10 cellular contexts compared by ENCODE assay signal in the genomic region with DNA sequence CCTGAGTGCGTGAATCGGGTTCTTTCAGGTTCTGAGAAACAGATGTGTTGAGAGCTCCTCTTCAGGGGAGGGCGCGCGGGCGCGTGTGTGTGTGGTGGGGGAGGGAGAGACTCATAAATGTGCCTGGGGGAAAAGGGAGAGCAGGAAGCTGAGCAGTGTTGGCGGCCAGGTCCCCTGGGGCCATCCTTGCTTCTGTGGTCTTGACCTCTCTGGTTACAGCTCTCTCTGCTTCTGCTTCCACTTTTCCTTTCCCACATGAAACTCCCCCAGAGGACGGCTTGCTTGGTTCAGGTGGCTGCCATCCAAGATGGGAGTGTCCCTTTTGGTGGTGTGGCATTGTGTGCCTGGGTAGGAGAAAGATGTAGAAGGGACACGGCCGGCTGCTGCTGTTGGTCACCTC. TPM values are rescaled to one million over a fixed set of nuclear protein-coding genes. Genes with fewer than 3 reads are reported as not detected.
DNase-seq lines count a peak whose midpoint lies in the region; ATAC-seq and TF ChIP-seq lines count a peak whose summit lies in the region.
"Had no signal": no experiment of that assay in that cellular context is flagged by ENCODE, and none has a peak within 500 bp of the region (broad histone marks: within the 10 kb centered on the region; RNA-seq: fewer than 3 reads in every experiment).

No MANE protein-coding gene starts in this region.

- H3K36me3 Mint-ChIP-seq in activated B cell treated with CpG ODN at 0.5 μM for 24 hours (ENCODE audit: low read depth) = peaks cover 61% of the 10 kb centered on the region
- peaks cover 22 to 23% of the 10 kb centered on the region in 2 donors for H3K36me3 Mint-ChIP-seq in naive B cell

- CTCF ChIA-PET in activated B cell treated with CpG ODN at 0.5 μM for 24 hours (lab: Charles Lee) = interaction anchor here (1.9 kb wide), 1 partner anchor 49 kb away, joined by 19 read pairs; no protein-coding TSS in a partner anchor

- peak overlapping the region; percentile 14 for H3K27ac Mint-ChIP-seq in activated B cell treated with CpG ODN at 0.5 μM for 24 hours
- peak overlapping the region; percentile 21 to 96 (median 92) for H3K27ac Mint-ChIP-seq in naive B cell

- intact Hi-C loops in activated B cell treated with CpG ODN at 0.5 μM for 24 hours (cut with micrococcal nuclease) = no loop called here

- peak; percentile 80 for DNase-seq in DMS153 treated with DMSO at 0.1 percent for 48 hours (lab: John Stamatoyannopoulos, UW; ENCODE audit: unreplicated experiment)
- DNase-seq in KBM-7 = peak; percentile 96
- no peak for DNase-seq in activated B cell treated with CpG ODN at 0.5 μM for 24 hours
- no peak for DNase-seq in naive B cell
- no peak for DNase-seq in central memory CD4-positive, alpha-beta T cell
- no peak for DNase-seq in A172 (ENCODE audit: low spot score)
- no peak for DNase-seq in NCI-H82 (lab: John Stamatoyannopoulos, UW)

- H3K9me3 Mint-ChIP-seq in activated B cell treated with CpG ODN at 0.5 μM for 24 hours = no peaks in the 10 kb centered on the region
- no peaks in the 10 kb centered on the region for H3K9me3 Mint-ChIP-seq in naive B cell

- in situ Hi-C loops in KBM-7 (cut with MboI; ENCODE audit: low pct_unique_long_range_greater_than_20kb, low sequenced_read_pairs) = no loop called here

- TF ChIP-seq CTCF in activated B cell treated with CpG ODN at 0.5 μM for 24 hours (IDR thresholded peaks at IDR 0.05) = no peak

- POLR2A ChIA-PET in activated B cell treated with CpG ODN at 0.5 μM for 24 hours (lab: Charles Lee) = interaction anchor here (7.8 kb wide), 1 partner anchor 22 kb away, joined by 99 read pairs; the partner anchor contains the start of gene NR4A1

- no peaks in the 10 kb centered on the region for H3K27me3 Mint-ChIP-seq in activated B cell treated with CpG ODN at 0.5 μM for 24 hours
- H3K27me3 Mint-ChIP-seq in naive B cell = no peaks in the 10 kb centered on the region

- H3K4me3 Mint-ChIP-seq in activated B cell treated with CpG ODN at 0.5 μM for 24 hours = peak overlapping the region; percentile 30
- peak overlapping the region; percentile 23 to 79 (median 62) for H3K4me3 Mint-ChIP-seq in naive B cell

- H3K4me1 Mint-ChIP-seq in activated B cell treated with CpG ODN at 0.5 μM for 24 hours (peaks cover 53% of the 10 kb centered on the region), naive B cell (peaks cover 48 to 63% (median 59%) of the 10 kb centered on the region in 3 donors)

- no peak for ATAC-seq in activated B cell treated with CpG ODN at 0.5 μM for 24 hours (ENCODE audit: low read depth)
- no peak for ATAC-seq in naive B cell (ENCODE audit: low read depth in 2 of 2)
- ATAC-seq in HG02798 (IDR thresholded peaks at IDR 0.05; ENCODE audit: poor library complexity, unreplicated experiment) = no peak

RNA-seq across cellular contexts. Expression of gene ATG101, which starts 4.2 kb away (rescaled TPM):
- total RNA-seq in activated B cell treated with CpG ODN at 0.5 μM for 24 hours = 25.6 and 32.5 TPM in 2 replicates
- 10 to 100 TPM; 20.1 to 35.5 (median 24.4) TPM for polyA plus RNA-seq in naive B cell (ENCODE audit: low read depth in 6 of 6)
- 70.3 and 74.7 TPM in 2 replicates for total RNA-seq in A172 (2014; rRNA removed; shearing (Covaris generic))

RNA-seq across cellular contexts. Expression of gene SMIM41, which starts 5.5 kb away (rescaled TPM):
- 0.24 TPM in 1 of 2 replicates, not detected in the other for total RNA-seq in activated B cell treated with CpG ODN at 0.5 μM for 24 hours
- polyA plus RNA-seq in naive B cell (ENCODE audit: low read depth in 6 of 6) = not detected
- total RNA-seq in A172 (2014; rRNA removed; shearing (Covaris generic)) = not detected in 2 replicates
- total RNA-seq: cardiac muscle cell; T-helper 2 cell treated with Interferon-gamma antibody and Interleukin-4, amounts not matched to agents 100 ng/mL and 5 ng/mL, for 36 hours had no signal
- polyA plus RNA-seq: cardiac muscle cell had no signal

RNA-seq across cellular contexts. Expression of gene NR4A1, which starts 22.8 kb away (rescaled TPM):
- 18.8 and 24.2 TPM in 2 replicates for total RNA-seq in activated B cell treated with CpG ODN at 0.5 μM for 24 hours
- polyA plus RNA-seq in naive B cell (ENCODE audit: low read depth in 6 of 6) = 10 to 100 TPM in 4 of 6 donors, 1 to 10 TPM in 2; 6.7 to 24.9 (median 12.6) TPM
- total RNA-seq in A172 (2014; rRNA removed; shearing (Covaris generic)) = 1.5 and 3.3 TPM in 2 replicates

Comparison
In these comparisons a context has a peak if more than half of its experiments do, and no peak if none do; other contexts are left out.
1. DNase-seq: peak in DMS153 treated with DMSO at 0.1 percent for 48 hours (single experiment) and KBM-7 (single experiment); none in activated B cell treated with CpG ODN at 0.5 μM for 24 hours (single experiment), naive B cell (single experiment), central memory CD4-positive, alpha-beta T cell (single experiment), A172 (single experiment) and NCI-H82 (single experiment).